21 cellular contexts compared by ENCODE assay signal in the genomic region with DNA sequence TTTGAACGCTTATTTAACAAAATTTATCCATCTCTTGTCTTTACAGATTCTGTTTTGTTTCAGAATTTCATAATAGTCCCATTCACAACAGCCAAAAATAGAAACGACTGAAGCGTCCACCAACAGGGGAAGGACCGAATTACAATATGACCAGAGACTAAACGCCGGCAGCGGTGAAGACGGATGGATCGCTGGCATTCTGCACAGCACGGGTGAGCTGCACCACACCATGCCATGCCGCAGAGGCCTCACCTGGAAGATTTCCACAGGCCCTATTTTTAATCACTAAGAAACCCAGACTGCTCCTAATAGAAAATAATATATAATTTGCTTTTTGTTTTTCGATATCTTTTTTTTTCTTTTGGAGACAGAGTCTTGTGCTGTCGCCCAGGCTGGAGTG.
"Had no signal": no experiment of that assay in that cellular context is flagged by ENCODE, and none has a peak within 500 bp of the region (broad histone marks: within the 10 kb centered on the region; RNA-seq: fewer than 3 reads in every experiment).

No MANE protein-coding gene starts in this region.

- H3K27me3 ChIP-seq: thyroid gland had no signal

- DNase-seq: activated CD4-positive, alpha-beta T cell treated with anti-CD3 and anti-CD28 coated beads, Interleukin-2, amount 10 ng/mL, durations not matched to agents 7 days and 5 days; activated CD4-positive, CD25-positive, alpha-beta regulatory T cell treated with anti-CD3 and anti-CD28 coated beads, Interleukin-2, amount 50 U/mL, for 72 hours; activated CD8-positive, alpha-beta T cell treated with anti-CD3 and anti-CD28 coated beads for 36 hours; activated naive CD4-positive, alpha-beta T cell treated with Interleukin-2 at 50 U/mL for 16 hours; activated naive CD8-positive, alpha-beta T cell treated with anti-CD3 and anti-CD28 coated beads for 36 hours; activated T-cell treated with anti-CD3 and anti-CD28 coated beads, Interleukin-2, amount 50 U/mL, for 1 hour; immature natural killer cell; left ventricle myocardium superior; mammary epithelial cell; midbrain; natural killer cell; psoas muscle; right cardiac atrium; stimulated activated CD4-positive, alpha-beta T cell treated with anti-CD3 and anti-CD28 coated beads, Interleukin-12 subunit alpha, Interleukin-12 subunit beta, amount 100 ng/mL, for 4 hours; stimulated activated CD4-positive, alpha-beta T cell treated with anti-CD3 and anti-CD28 coated beads, Interleukin-4, amount 100 ng/mL, for 4 hours; stimulated activated naive CD8-positive, alpha-beta T cell treated with anti-CD3 and anti-CD28 coated beads, Interleukin-15, Interleukin-2, amounts not matched to agents 100 U/mL and 50 U/mL, for 24 hours; thyroid gland; WERI-Rb-1 had no signal

- H3K4me1 ChIP-seq: breast epithelium, thyroid gland, upper lobe of right lung had no signal

- H3K27ac ChIP-seq: breast epithelium, psoas muscle, thyroid gland, upper lobe of right lung, WERI-Rb-1 had no signal

- H3K4me3 ChIP-seq: breast epithelium, psoas muscle, thyroid gland, upper lobe of right lung had no signal

- H3K9me3 ChIP-seq: psoas muscle, thyroid gland, upper lobe of right lung had no signal

- FAIRE-seq: endometrium had no signal

- H3K36me3 ChIP-seq: breast epithelium, thyroid gland, upper lobe of right lung, WERI-Rb-1 had no signal

- ATAC-seq: activated CD8-positive, alpha-beta T cell treated with anti-CD3 and anti-CD28 coated beads for 36 hours; left ventricle myocardium superior; natural killer cell; psoas muscle; right cardiac atrium; stimulated activated naive CD8-positive, alpha-beta T cell treated with anti-CD3 and anti-CD28 coated beads, Interleukin-15, Interleukin-2, amounts not matched to agents 100 U/mL and 50 U/mL, for 24 hours; upper lobe of right lung had no signal
